23 cellular contexts compared by ENCODE assay signal in the genomic region with DNA sequence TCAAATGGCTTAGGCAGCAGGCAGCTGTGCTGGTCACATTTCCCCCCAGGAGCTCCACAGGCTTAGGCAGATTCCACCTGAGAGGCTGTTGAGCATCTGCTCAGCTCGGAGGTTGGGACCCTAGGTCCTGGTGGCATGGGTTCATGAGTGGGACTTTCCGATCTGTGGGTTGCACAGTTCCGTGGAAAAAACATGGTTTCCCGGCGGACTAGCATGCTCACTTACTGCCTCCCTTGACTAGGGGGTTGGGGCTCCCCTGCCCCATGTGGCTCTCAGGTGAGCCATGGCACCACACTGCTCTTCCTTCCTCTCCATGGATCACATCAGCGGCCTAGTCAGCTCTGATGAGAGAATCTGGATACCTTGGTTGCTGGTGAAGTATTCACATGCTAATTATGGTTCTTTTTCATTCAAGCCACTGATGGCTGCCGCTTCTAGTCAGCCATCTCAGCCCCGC.
"Had no signal": no experiment of that assay in that cellular context is flagged by ENCODE, and none has a peak within 500 bp of the region (broad histone marks: within the 10 kb centered on the region; RNA-seq: fewer than 3 reads in every experiment).

No MANE protein-coding gene starts in this region.

- FAIRE-seq: colon, frontal cortex had no signal

- H3K27me3 ChIP-seq: esophagus muscularis mucosa, hepatocyte, testis, vagina had no signal

- H3K4me1 ChIP-seq: esophagus muscularis mucosa, lower lobe of right lung, prostate gland, testis, vagina had no signal

- H3K27ac ChIP-seq: dorsolateral prefrontal cortex, esophagus muscularis mucosa, hepatocyte, lower lobe of right lung, prostate gland, testis, vagina, VCaP had no signal

- H3K36me3 ChIP-seq: esophagus muscularis mucosa, lower lobe of right lung, prostate gland, vagina had no signal

- H3K9me3 ChIP-seq: lower lobe of right lung, prostate gland, testis, vagina had no signal

- ATAC-seq: activated CD8-positive, alpha-beta T cell treated with anti-CD3 and anti-CD28 coated beads for 36 hours; effector memory CD8-positive, alpha-beta T cell; left lobe of liver; lower lobe of right lung; naive thymus-derived CD4-positive, alpha-beta T cell had no signal

- H3K4me3 ChIP-seq: dorsolateral prefrontal cortex, esophagus muscularis mucosa, hepatocyte, lower lobe of right lung, prostate gland, testis, vagina had no signal

- H3K79me2 ChIP-seq: hepatocyte had no signal

- DNase-seq: activated CD4-positive, alpha-beta T cell treated with anti-CD3 and anti-CD28 coated beads, Interleukin-2, amount 10 ng/mL, durations not matched to agents 7 days and 5 days; activated CD4-positive, CD25-positive, alpha-beta regulatory T cell treated with anti-CD3 and anti-CD28 coated beads, Interleukin-2, amount 50 U/mL, for 72 hours; activated CD8-positive, alpha-beta T cell treated with anti-CD3 and anti-CD28 coated beads for 36 hours; activated gamma-delta T cell treated with Interleukin-2 at 50 U/mL for 16 hours; caudate nucleus; dorsolateral prefrontal cortex; effector memory CD8-positive, alpha-beta T cell; glutamatergic neuron; immature natural killer cell; lower lobe of right lung; naive thymus-derived CD4-positive, alpha-beta T cell; stimulated activated CD4-positive, alpha-beta T cell treated with anti-CD3 and anti-CD28 coated beads, Interleukin-2, amount 100 ng/mL, for 48 hours; stimulated activated naive CD4-positive, alpha-beta T cell; testis; trophoblast cell had no signal

- H3K4me2 ChIP-seq: hepatocyte had no signal

- H2AFZ ChIP-seq: hepatocyte had no signal
